Comparison of ENCODE assay signal across 10 cellular contexts in the genomic region with DNA sequence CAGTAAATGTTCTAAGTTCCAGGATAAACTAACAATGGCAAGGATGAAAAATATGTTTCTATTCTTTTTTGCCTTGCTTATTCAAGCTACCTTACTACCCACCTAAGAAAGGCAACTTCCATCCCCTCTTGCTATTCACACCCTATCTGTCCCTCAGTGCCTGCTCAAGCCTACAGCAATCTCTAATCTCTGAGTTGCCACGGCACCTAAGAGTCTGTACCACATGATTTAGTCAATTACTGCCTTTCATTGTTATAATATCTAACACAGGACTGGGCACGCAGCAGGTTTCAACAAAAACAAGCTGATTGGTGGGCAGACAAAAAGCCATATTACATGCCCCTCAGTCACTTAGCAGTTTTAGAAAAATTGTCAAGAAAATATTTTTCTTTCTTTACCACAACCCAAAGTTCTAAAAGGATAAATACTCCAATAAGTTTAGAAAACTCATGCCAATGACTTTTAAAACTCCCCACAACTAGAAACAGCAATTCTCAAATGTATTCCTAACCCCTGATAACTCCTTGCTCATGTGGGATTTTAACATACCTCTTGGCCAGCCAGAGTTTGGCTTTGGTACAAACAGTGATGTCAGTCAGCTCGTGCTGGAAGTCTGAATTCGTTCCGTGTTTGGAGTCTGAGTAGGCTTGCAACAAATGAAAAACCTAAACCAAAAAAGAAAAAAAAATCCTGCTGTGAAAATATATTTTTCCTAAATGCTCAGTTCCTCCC.
DNase-seq lines count a peak whose midpoint lies in the region; ATAC-seq and TF ChIP-seq lines count a peak whose summit lies in the region.
"Had no signal": no experiment of that assay in that cellular context is flagged by ENCODE, and none has a peak within 500 bp of the region (broad histone marks: within the 10 kb centered on the region; RNA-seq: fewer than 3 reads in every experiment).

No MANE protein-coding gene starts in this region.

- WGBS in thyroid gland, 2 donors = 13 to 19% methylated on average over 5 of the region's 5 CpGs

- H3K9me3 ChIP-seq in lower lobe of right lung (no peaks in the 10 kb centered on the region), thyroid gland (no peaks in the 10 kb centered on the region)

- peaks cover 37% of the 10 kb centered on the region for H3K4me1 ChIP-seq in lower lobe of right lung
- peaks cover 86 to 89% of the 10 kb centered on the region in 2 donors for H3K4me1 ChIP-seq in thyroid gland

- H3K27ac ChIP-seq in lower lobe of right lung (peak overlapping the region; percentile 9), thyroid gland (peak overlapping the region; percentile 73 to 96 (median 83))

- intact Hi-C loops in lower lobe of right lung (cut with DNase I) = no loop called here
- intact Hi-C loops in thyroid gland (cut with DNase I) = loop anchor here (10.0 kb wide), 1 partner anchor 69 kb away; no protein-coding TSS in a partner anchor

- ATAC-seq in lower lobe of right lung = peak; percentile 45 to 78
- no peak for ATAC-seq in GM19467 (IDR thresholded peaks at IDR 0.05; ENCODE audit: unreplicated experiment)
- no peak for ATAC-seq in HG03571 (IDR thresholded peaks at IDR 0.05; ENCODE audit: unreplicated experiment)

- H3K36me3 ChIP-seq in lower lobe of right lung = no peaks in the 10 kb centered on the region
- no peaks in the 10 kb centered on the region for H3K36me3 ChIP-seq in thyroid gland

- no peak overlapping the region for H3K4me3 ChIP-seq in lower lobe of right lung
- no peak overlapping the region for H3K4me3 ChIP-seq in thyroid gland (replicated peaks in 1 of 3)

- TF ChIP-seq CTCF in lower lobe of right lung (IDR thresholded peaks at IDR 0.05) = no peak
- no peak for TF ChIP-seq CTCF in thyroid gland (IDR thresholded peaks at IDR 0.05)

- H3K27me3 ChIP-seq in lower lobe of right lung (ENCODE audit: low read depth) (no peaks in the 10 kb centered on the region), thyroid gland (no peaks in the 10 kb centered on the region)

- DNase-seq in NCI-H2029 treated with DMSO at 0.1 percent for 48 hours (lab: John Stamatoyannopoulos, UW) (peak; percentile 10), dermis blood vessel endothelial cell (peak; percentile 56), lower lobe of right lung (no peak), thyroid gland (peak; percentile 89 to 91), HK-2 (ENCODE audit: unreplicated experiment) (no peak)
- no peak for DNase-seq in activated CD4-positive, alpha-beta T cell treated with anti-CD3 and anti-CD28 coated beads, Interleukin-2, amount 50 U/mL, for 1 hour
- DNase-seq: OCI-M1; stimulated activated naive CD4-positive, alpha-beta T cell had no signal

- peak in 1 of 2 donors; percentile 52 for TF ChIP-seq POLR2A in thyroid gland (IDR thresholded peaks at IDR 0.05)

Comparison
In these comparisons a context has a peak if more than half of its experiments do, and no peak if none do; other contexts are left out.
1. DNase-seq: peak in NCI-H2029 treated with DMSO at 0.1 percent for 48 hours (single experiment), dermis blood vessel endothelial cell (single experiment) and thyroid gland (2 of 2); none in lower lobe of right lung (single experiment), HK-2 (single experiment) and activated CD4-positive, alpha-beta T cell treated with anti-CD3 and anti-CD28 coated beads, Interleukin-2, amount 50 U/mL, for 1 hour (single experiment).
2. ATAC-seq: peak in lower lobe of right lung (2 of 2); none in GM19467 (single experiment) and HG03571 (single experiment).